16 cellular contexts compared by ENCODE assay signal in the genomic region with DNA sequence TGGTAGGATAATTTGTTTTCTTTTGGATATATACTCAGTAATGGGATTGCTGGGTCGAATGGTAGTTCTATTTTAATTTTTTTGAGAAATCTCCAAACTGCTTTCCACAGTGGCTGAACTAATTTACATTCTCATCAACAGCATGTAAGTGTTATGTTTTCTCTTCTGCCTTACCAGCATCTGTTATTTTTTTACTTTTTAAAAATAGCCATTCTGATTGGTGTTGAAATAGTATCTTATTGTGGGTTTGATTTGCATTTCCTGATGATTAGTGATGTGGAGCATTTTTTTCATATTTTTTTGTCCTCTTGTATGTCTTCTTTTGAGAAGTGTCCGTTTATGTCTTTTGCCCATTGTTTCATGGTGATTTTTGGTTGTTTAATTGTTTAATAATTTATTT.
"Had no signal": no experiment of that assay in that cellular context is flagged by ENCODE, and none has a peak within 500 bp of the region (broad histone marks: within the 10 kb centered on the region; RNA-seq: fewer than 3 reads in every experiment).

No MANE protein-coding gene starts in this region.

- H3K36me3 ChIP-seq: brain microvascular endothelial cell had no signal

- ATAC-seq: activated T-cell treated with anti-CD3 and anti-CD28 coated beads, Interleukin-2, amount 50 U/mL, for 72 hours; natural killer cell had no signal

- H3K27me3 ChIP-seq: brain microvascular endothelial cell, neutrophil, suprapubic skin had no signal

- H3K4me1 ChIP-seq: suprapubic skin had no signal

- DNase-seq: activated CD4-positive, alpha-beta T cell treated with anti-CD3 and anti-CD28 coated beads, Interleukin-2, amount 10 ng/mL, durations not matched to agents 7 days and 5 days; activated CD8-positive, alpha-beta memory T cell treated with anti-CD3 and anti-CD28 coated beads, Interleukin-2, amount 50 U/mL, for 48 hours; activated gamma-delta T cell treated with Interleukin-2 at 50 U/mL for 16 hours; activated naive CD8-positive, alpha-beta T cell treated with anti-CD3 and anti-CD28 coated beads for 36 hours; activated T-cell treated with anti-CD3 and anti-CD28 coated beads, Interleukin-2, amount 50 U/mL, for 72 hours; brain microvascular endothelial cell; cerebellar nuclear complex; foreskin melanocyte; left ventricle myocardium inferior; natural killer cell; stimulated activated CD4-positive, alpha-beta T cell treated with anti-CD3 and anti-CD28 coated beads, Interleukin-15, amount 100 ng/mL, for 24 hours; stimulated activated CD4-positive, alpha-beta T cell treated with anti-CD3 and anti-CD28 coated beads, Interleukin-4, amount 100 ng/mL, for 1 hour; stimulated activated naive CD4-positive, alpha-beta T cell had no signal

- H3K4me3 ChIP-seq: left ventricle myocardium inferior, suprapubic skin had no signal

- H3K9me3 ChIP-seq: left ventricle myocardium inferior, neutrophil, suprapubic skin had no signal

- H3K27ac ChIP-seq: brain microvascular endothelial cell, epithelial cell of prostate, left ventricle myocardium inferior, neutrophil, suprapubic skin had no signal
